ENCODE assay signal across 24 cellular contexts in the genomic region with DNA sequence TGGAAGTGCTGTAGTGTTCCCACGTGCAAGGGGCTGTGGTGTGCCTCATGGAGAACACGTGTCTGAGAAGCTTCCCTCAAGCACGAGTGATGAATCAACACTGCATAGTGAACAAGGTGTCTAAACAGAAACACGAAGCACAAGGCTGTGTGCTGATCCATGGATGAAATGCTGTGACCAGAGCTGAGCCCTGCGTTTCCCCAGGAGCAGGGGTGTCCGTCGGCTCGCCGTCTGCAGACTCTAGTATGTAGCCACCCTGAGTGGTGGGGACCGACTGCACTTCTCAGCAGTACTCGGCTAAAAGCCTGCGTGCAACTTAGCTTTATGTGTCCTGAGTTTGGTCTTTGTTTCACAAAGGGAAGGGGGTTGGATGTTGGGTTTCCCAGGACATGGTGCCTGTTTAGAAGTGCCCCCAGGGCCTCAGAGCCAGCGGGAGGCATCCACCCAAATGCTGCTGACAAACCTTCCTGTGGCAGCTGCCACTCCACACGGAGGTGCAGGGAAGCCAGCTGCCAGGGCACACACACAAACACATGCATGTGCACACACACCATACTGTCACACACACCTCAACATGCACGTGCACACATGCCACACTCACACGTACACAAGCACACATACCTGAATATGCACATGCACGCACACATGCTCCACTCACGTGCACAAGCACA.
DNase-seq lines count a peak whose midpoint lies in the region; FAIRE-seq and TF ChIP-seq lines count a peak whose summit lies in the region.
"Had no signal": no experiment of that assay in that cellular context is flagged by ENCODE, and none has a peak within 500 bp of the region (broad histone marks: within the 10 kb centered on the region; RNA-seq: fewer than 3 reads in every experiment).

No MANE protein-coding gene starts in this region.

- H3K9ac ChIP-seq in neuronal stem cell (ENCODE audit: low read depth, low read length, poor library complexity) = peak overlapping the region; percentile 61

- H3K23ac ChIP-seq in neuronal stem cell (ENCODE audit: low read depth, low read length, poor library complexity) = peak overlapping the region; percentile 78

- no peak overlapping the region for H3K4me3 Mint-ChIP-seq in progenitor cell of endocrine pancreas (ENCODE audit: low read depth)
- H3K4me3 Mint-ChIP-seq: CD4-positive, CD25-positive, alpha-beta regulatory T cell; HFFc6; IgD-negative memory B cell had no signal

- peak overlapping the region; percentile 97 for H3K27ac ChIP-seq in RWPE1
- no peak overlapping the region for H3K27ac ChIP-seq in neuronal stem cell (replicated peaks; ENCODE audit: low read length)

- H3K14ac ChIP-seq in neuronal stem cell (ENCODE audit: low read length) = peak overlapping the region; percentile 89

- peaks cover 0 to 5% of the 10 kb centered on the region in 2 donors for H3K4me1 ChIP-seq in neuronal stem cell (ENCODE audit: control insufficient read depth in 2 of 2, insufficient read depth in 1 of 2, low read depth in 1 of 2, low read length in 2 of 2)
- H3K4me1 ChIP-seq: HAP-1 had no signal

- no peak overlapping the region for H4K91ac ChIP-seq in neuronal stem cell (ENCODE audit: low read depth, low read length, poor library complexity)

- no peak overlapping the region for H2BK120ac ChIP-seq in neuronal stem cell (ENCODE audit: low read depth, low read length)

- peaks cover 0 to 10% of the 10 kb centered on the region in 2 donors for H3K9me3 ChIP-seq in neuronal stem cell (replicated peaks in 1 of 2; ENCODE audit: control insufficient read depth in 2 of 2, insufficient read depth in 1 of 2, low read depth in 1 of 2, low read length in 2 of 2)
- H3K9me3 ChIP-seq: HAP-1 had no signal

- no peaks in the 10 kb centered on the region for H3K36me3 Mint-ChIP-seq in progenitor cell of endocrine pancreas (ENCODE audit: insufficient read depth)
- H3K36me3 Mint-ChIP-seq: CD4-positive, CD25-positive, alpha-beta regulatory T cell had no signal

- H3K36me3 ChIP-seq in neuronal stem cell (replicated peaks in 1 of 2; ENCODE audit: control insufficient read depth in 2 of 2, insufficient read depth in 2 of 2, low read length in 2 of 2) = no peaks in the 10 kb centered on the region
- H3K36me3 ChIP-seq in H7 (replicated peaks; ENCODE audit: control insufficient read depth, insufficient read depth, low read length) = no peaks in the 10 kb centered on the region
- H3K36me3 ChIP-seq: HAP-1 had no signal

- no peak overlapping the region for H3K27ac Mint-ChIP-seq in progenitor cell of endocrine pancreas
- H3K27ac Mint-ChIP-seq: CD4-positive, CD25-positive, alpha-beta regulatory T cell; HFFc6; IgD-negative memory B cell had no signal

- no peaks in the 10 kb centered on the region for H3K4me1 Mint-ChIP-seq in progenitor cell of endocrine pancreas (ENCODE audit: low read depth)
- H3K4me1 Mint-ChIP-seq: CD4-positive, CD25-positive, alpha-beta regulatory T cell; IgD-negative memory B cell had no signal

- WGBS in neuronal stem cell (ENCODE audit: extremely low coverage in 2 of 2, insufficient read length in 2 of 2, insufficient replicate concordance in 1 of 2), 2 donors = no CpG with 5 or more reads among the region's 18 CpGs

- H2AFZ ChIP-seq in neuronal stem cell (ENCODE audit: low read length) = peak overlapping the region; percentile 2

- no peak overlapping the region for H2AK5ac ChIP-seq in neuronal stem cell (ENCODE audit: low read depth, low read length)

- TF ChIP-seq CTCF in RWPE1 (conservative IDR thresholded peaks at IDR 0.05; ENCODE audit: low read depth) (no peak), progenitor cell of endocrine pancreas (IDR thresholded peaks at IDR 0.05; ENCODE audit: unreplicated experiment) (no peak)

- no peaks in the 10 kb centered on the region for H3K79me1 ChIP-seq in neuronal stem cell (ENCODE audit: low read depth, low read length)

- peak overlapping the region; percentile 23 for H3K18ac ChIP-seq in neuronal stem cell (ENCODE audit: low read length)

- H3K4me3 ChIP-seq in neuronal stem cell (ENCODE audit: low read length in 2 of 2) (peak overlapping the region in 1 of 2 donors; percentile 66), H7 (ENCODE audit: insufficient read depth, low read depth, low read length) (no peak overlapping the region)
- H3K4me3 ChIP-seq: HAP-1 had no signal

- H3K9me3 Mint-ChIP-seq in progenitor cell of endocrine pancreas (ENCODE audit: low read depth) = no peaks in the 10 kb centered on the region
- H3K9me3 Mint-ChIP-seq: IgD-negative memory B cell had no signal

- CTCF ChIA-PET in RWPE1 (lab: Yijun Ruan, JAX) = no interaction called here

- FAIRE-seq in GM19239 (lab: Jason Lieb, UNC) = no peak

- POLR2A ChIA-PET in RWPE1 (lab: Yijun Ruan, JAX; ENCODE audit: low non-redundant PET) = no interaction called here

- H2BK15ac ChIP-seq in neuronal stem cell (ENCODE audit: low read length) = no peak overlapping the region

- H3K27me3 Mint-ChIP-seq in progenitor cell of endocrine pancreas = peaks cover 15% of the 10 kb centered on the region
- H3K27me3 Mint-ChIP-seq: CD4-positive, CD25-positive, alpha-beta regulatory T cell had no signal

- H2BK5ac ChIP-seq in neuronal stem cell (ENCODE audit: low read length) = no peak overlapping the region

- DNase-seq in ELF-1 (ENCODE audit: low read depth, low spot score) (peak; percentile 57), RWPE1 (ENCODE audit: low spot score) (no peak), ecto neural progenitor cell (ENCODE audit: low spot score) (peak; percentile 39), neuronal stem cell (ENCODE audit: low spot score) (no peak), progenitor cell of endocrine pancreas (ENCODE audit: low spot score, unreplicated experiment) (no peak), H7 (no peak), GM19239 (ENCODE audit: insufficient read length, low spot score) (no peak)
- DNase-seq: CD4-positive, CD25-positive, alpha-beta regulatory T cell; DMS153; DND-41; HFFc6; Karpas-422; NCI-H1092; NCI-H1436; NCI-H187; NCI-H2081 treated with DMSO at 0.1 percent for 48 hours; NCI-H2171; NCI-H226; NCI-H510A; NCI-H69; RPMI8226; SHP77 had no signal

- no peak overlapping the region for H3K4ac ChIP-seq in neuronal stem cell (ENCODE audit: low read length)

- H2BK12ac ChIP-seq in neuronal stem cell (ENCODE audit: low read length) = peak overlapping the region; percentile 44

- no peaks in the 10 kb centered on the region for H3K27me3 ChIP-seq in neuronal stem cell (ENCODE audit: control insufficient read depth in 3 of 3, insufficient read depth in 3 of 3, low read depth in 1 of 3, low read length in 3 of 3)
- no peaks in the 10 kb centered on the region for H3K27me3 ChIP-seq in H7 (ENCODE audit: control insufficient read depth, insufficient read depth, low read length)

- no peak overlapping the region for H3K4me2 ChIP-seq in neuronal stem cell (ENCODE audit: insufficient read depth, low read length, poor library complexity, severe bottlenecking)

- peak overlapping the region; percentile 33 for H4K8ac ChIP-seq in neuronal stem cell (ENCODE audit: low read depth, low read length)

Comparison
In these comparisons a context has a peak if more than half of its experiments do, and no peak if none do; other contexts are left out.
1. DNase-seq: peak in ELF-1 (single experiment) and ecto neural progenitor cell (single experiment); none in RWPE1 (single experiment), neuronal stem cell (single experiment), progenitor cell of endocrine pancreas (single experiment), H7 (single experiment) and GM19239 (single experiment).